In genomic region chr22:25081409-25081824, GRCh38 we compare ENCODE assay signal across 10 cellular contexts.
DNase-seq lines count a peak whose midpoint lies in the region; ATAC-seq and TF ChIP-seq lines count a peak whose summit lies in the region.
"Had no signal": no experiment of that assay in that cellular context is flagged by ENCODE, and none has a peak within 500 bp of the region (broad histone marks: within the 10 kb centered on the region; RNA-seq: fewer than 3 reads in every experiment).

No MANE protein-coding gene starts in this region.

- no peaks in the 10 kb centered on the region for H3K9me3 ChIP-seq in right atrium auricular region

- peaks cover 76% of the 10 kb centered on the region for H3K4me1 Mint-ChIP-seq in activated CD4-positive, alpha-beta T cell treated with anti-CD3 and anti-CD28 coated beads for 36 hours

- H3K36me3 Mint-ChIP-seq in activated CD4-positive, alpha-beta T cell treated with anti-CD3 and anti-CD28 coated beads for 36 hours (ENCODE audit: low read depth) = peaks cover 12% of the 10 kb centered on the region

- POLR2A ChIA-PET in activated CD4-positive, alpha-beta T cell treated with anti-CD3 and anti-CD28 coated beads for 36 hours (lab: Charles Lee) = interaction anchor here (0.6 kb wide), 1 partner anchor 410 kb away, joined by 3 read pairs; no protein-coding TSS in a partner anchor

- H3K36me3 ChIP-seq in right atrium auricular region = no peaks in the 10 kb centered on the region

- DNase-seq in activated CD4-positive, alpha-beta T cell treated with anti-CD3 and anti-CD28 coated beads for 36 hours = peak; percentile 76
- DNase-seq in activated CD4-positive, alpha-beta T cell treated with anti-CD3 and anti-CD28 coated beads for 1 hour = no peak
- DNase-seq in NCI-H2171 treated with DMSO at 0.1 percent for 48 hours (lab: John Stamatoyannopoulos, UW) (peak; percentile 58), right atrium auricular region (ENCODE audit: low spot score) (no peak), Ammon's horn (ENCODE audit: low spot score) (no peak), GOT3 (lab: John Stamatoyannopoulos, UW) (no peak)
- peak; percentile 59 for DNase-seq in activated naive CD4-positive, alpha-beta T cell treated with Interleukin-2 at 50 U/mL for 16 hours
- peak; percentile 72 for DNase-seq in stimulated activated CD8-positive, alpha-beta memory T cell treated with anti-CD3 and anti-CD28 coated beads, Interleukin-4, amount 100 ng/mL, for 48 hours

- H3K4me3 ChIP-seq in right atrium auricular region = no peak overlapping the region

- intact Hi-C loops in activated CD4-positive, alpha-beta T cell treated with anti-CD3 and anti-CD28 coated beads for 36 hours (cut with DNase I, micrococcal nuclease) = loop anchor here (1.0 to 10.0 kb wide), 5 partner anchors 91 to 663 kb away; partner anchors contain the start of gene MYO18B (in 1 of the 2)

- H3K27ac Mint-ChIP-seq in activated CD4-positive, alpha-beta T cell treated with anti-CD3 and anti-CD28 coated beads for 36 hours = peak overlapping the region; percentile 70
- H3K27ac Mint-ChIP-seq: dendritic cell treated with granulocyte-macrophage colony-stimulating factor and Interleukin-4, amounts not matched to agents 40 ng/mL and 50 ng/mL, for 4 days; stimulated activated naive CD8-positive, alpha-beta T cell treated with anti-CD3 and anti-CD28 coated beads, Interleukin-15, amount 100 ng/mL, for 72 hours had no signal

- H3K27me3 Mint-ChIP-seq in activated CD4-positive, alpha-beta T cell treated with anti-CD3 and anti-CD28 coated beads for 36 hours = no peaks in the 10 kb centered on the region
- H3K27me3 Mint-ChIP-seq: stimulated activated naive CD8-positive, alpha-beta T cell treated with anti-CD3 and anti-CD28 coated beads, Interleukin-15, amount 100 ng/mL, for 72 hours had no signal

- H3K27ac ChIP-seq in right atrium auricular region = no peak overlapping the region

- H3K4me3 Mint-ChIP-seq in activated CD4-positive, alpha-beta T cell treated with anti-CD3 and anti-CD28 coated beads for 36 hours = no peak overlapping the region
- H3K4me3 Mint-ChIP-seq: dendritic cell treated with granulocyte-macrophage colony-stimulating factor and Interleukin-4, amounts not matched to agents 40 ng/mL and 50 ng/mL, for 4 days had no signal

- H3K27me3 ChIP-seq in right atrium auricular region = no peaks in the 10 kb centered on the region

- CTCF ChIA-PET in activated CD4-positive, alpha-beta T cell treated with anti-CD3 and anti-CD28 coated beads for 36 hours (lab: Charles Lee) = interaction anchor here (0.6 to 2.6 kb wide), 23 partner anchors 13 to 1597 kb away, joined by 3 to 9 read pairs (median 4); no protein-coding TSS in a partner anchor

- peak; percentile 20 to 69 for TF ChIP-seq CTCF in right atrium auricular region (IDR thresholded peaks at IDR 0.05)

- peaks cover 0 to 45% of the 10 kb centered on the region in 2 donors for H3K4me1 ChIP-seq in right atrium auricular region

- H3K9me3 Mint-ChIP-seq in activated CD4-positive, alpha-beta T cell treated with anti-CD3 and anti-CD28 coated beads for 36 hours (ENCODE audit: low read depth) = no peaks in the 10 kb centered on the region
- H3K9me3 Mint-ChIP-seq: dendritic cell treated with granulocyte-macrophage colony-stimulating factor and Interleukin-4, amounts not matched to agents 40 ng/mL and 50 ng/mL, for 4 days; stimulated activated naive CD8-positive, alpha-beta T cell treated with anti-CD3 and anti-CD28 coated beads, Interleukin-15, amount 100 ng/mL, for 72 hours had no signal

- no peak for ATAC-seq in activated CD4-positive, alpha-beta T cell treated with anti-CD3 and anti-CD28 coated beads for 36 hours
- ATAC-seq: stimulated activated naive CD8-positive, alpha-beta T cell treated with anti-CD3 and anti-CD28 coated beads, Interleukin-15, amount 100 ng/mL, for 72 hours had no signal

Comparison
In these comparisons a context has a peak if more than half of its experiments do, and no peak if none do; other contexts are left out.
1. DNase-seq: peak in activated CD4-positive, alpha-beta T cell treated with anti-CD3 and anti-CD28 coated beads for 36 hours (single experiment), NCI-H2171 treated with DMSO at 0.1 percent for 48 hours (single experiment), activated naive CD4-positive, alpha-beta T cell treated with Interleukin-2 at 50 U/mL for 16 hours (single experiment) and stimulated activated CD8-positive, alpha-beta memory T cell treated with anti-CD3 and anti-CD28 coated beads, Interleukin-4, amount 100 ng/mL, for 48 hours (single experiment); none in activated CD4-positive, alpha-beta T cell treated with anti-CD3 and anti-CD28 coated beads for 1 hour (single experiment), right atrium auricular region (single experiment), Ammon's horn (single experiment) and GOT3 (single experiment).